Comparison of ENCODE assay signal across 10 cellular contexts in the genomic region with DNA sequence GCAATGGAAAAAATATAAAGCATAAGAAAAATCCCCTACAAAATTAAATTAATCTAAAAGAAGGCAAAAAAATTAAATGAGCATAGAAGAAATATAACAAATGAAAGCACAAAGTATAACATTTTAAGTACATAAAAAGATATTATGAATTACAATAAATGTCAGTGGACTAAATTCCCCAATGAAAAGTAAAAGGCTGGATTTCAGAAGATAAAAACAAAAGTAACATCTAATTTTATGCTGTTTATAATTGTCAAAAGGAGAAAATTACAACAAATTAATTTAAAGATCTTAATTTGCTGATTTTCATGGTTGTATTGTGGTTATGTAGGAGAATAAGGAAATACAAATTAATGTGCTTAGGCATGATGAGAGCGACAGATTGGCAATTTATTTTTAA.
"Had no signal": no experiment of that assay in that cellular context is flagged by ENCODE, and none has a peak within 500 bp of the region (broad histone marks: within the 10 kb centered on the region; RNA-seq: fewer than 3 reads in every experiment).

No MANE protein-coding gene starts in this region.

- H3K27ac Mint-ChIP-seq: GM23338, H9, HFFc6, IgD-negative memory B cell had no signal

- H3K4me1 Mint-ChIP-seq: GM23338, H9, IgD-negative memory B cell had no signal

- FAIRE-seq: H1, H54, HepG2 had no signal

- H3K36me3 Mint-ChIP-seq: IgD-negative memory B cell had no signal

- ATAC-seq: GM23338, HepG2 had no signal

- H3K4me2 ChIP-seq: GM23338 had no signal

- H3K27ac ChIP-seq: HL-60 had no signal

- DNase-seq: H9, HCEC 1CT, HFFc6, KG1 had no signal

- H3K27me3 Mint-ChIP-seq: IgD-negative memory B cell had no signal

- H3K4me3 ChIP-seq: GM23338 had no signal

- H3K4me3 Mint-ChIP-seq: GM23338, H9, HFFc6, IgD-negative memory B cell had no signal

- H2AFZ ChIP-seq: GM23338 had no signal
